In genomic region chr2:67476808-67477790, GRCh38 we compare ENCODE assay signal across 8 cellular contexts.
DNase-seq lines count a peak whose midpoint lies in the region; ATAC-seq lines count a peak whose summit lies in the region.

No MANE protein-coding gene starts in this region.

- ATAC-seq in Right ventricle myocardium superior (ENCODE audit: poor library complexity) (peak; percentile 64), HG02763 (IDR thresholded peaks at IDR 0.05; ENCODE audit: unreplicated experiment) (no peak)

- intact Hi-C loops in Right ventricle myocardium superior (cut with DNase I), result no loop called here

- peak; percentile 59 for DNase-seq in DMS 273 (lab: John Stamatoyannopoulos, UW; ENCODE audit: unreplicated experiment)
- peak; percentile 25 for DNase-seq in KBM-7
- peak; percentile 59 for DNase-seq in SK-N-DZ (ENCODE audit: low spot score)
- no peak for DNase-seq in Right ventricle myocardium superior
- DNase-seq in superior temporal gyrus (ENCODE audit: extremely low spot score), result peak; percentile 48
- no peak for DNase-seq in activated effector memory CD4-positive, alpha-beta T cell treated with anti-CD3 and anti-CD28 coated beads, Interleukin-2, amount 50 U/mL, for 16 hours
- no peak for DNase-seq in retina

- in situ Hi-C loops in KBM-7 (cut with MboI; ENCODE audit: low pct_unique_long_range_greater_than_20kb, low sequenced_read_pairs), result no loop called here

Comparison
In these comparisons a context has a peak if more than half of its experiments do, and no peak if none do; other contexts are left out.
1. DNase-seq: peak in DMS 273 (single experiment), KBM-7 (single experiment), SK-N-DZ (single experiment) and superior temporal gyrus (single experiment); none in Right ventricle myocardium superior (single experiment), activated effector memory CD4-positive, alpha-beta T cell treated with anti-CD3 and anti-CD28 coated beads, Interleukin-2, amount 50 U/mL, for 16 hours (single experiment) and retina (single experiment).